In the genomic region with DNA sequence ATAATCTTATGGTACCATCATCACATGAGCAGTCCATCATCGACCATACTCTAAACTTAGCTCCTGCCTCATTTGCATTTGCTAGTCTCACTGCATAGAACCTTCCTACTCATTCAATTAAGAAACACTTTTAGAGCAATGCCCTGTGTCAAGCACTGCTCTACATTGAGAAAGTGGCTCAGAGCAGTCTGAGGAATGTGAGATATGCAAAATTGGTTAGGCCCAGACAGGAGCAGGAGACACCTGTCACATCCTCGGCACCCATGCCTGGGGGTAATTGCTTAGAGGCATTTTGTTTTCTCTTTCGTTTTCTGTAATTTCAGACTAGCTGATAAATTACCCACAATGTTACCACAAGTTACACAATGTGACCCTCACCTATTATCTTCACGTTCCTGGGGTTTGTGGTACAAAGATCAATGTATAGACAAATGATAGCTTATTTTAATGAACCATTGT, we compare ENCODE assay signal across 9 cellular contexts. TPM values are rescaled to one million over a fixed set of nuclear protein-coding genes. Genes with fewer than 3 reads are reported as not detected.
DNase-seq lines count a peak whose midpoint lies in the region; ATAC-seq and TF ChIP-seq lines count a peak whose summit lies in the region.
"Had no signal": no experiment of that assay in that cellular context is flagged by ENCODE, and none has a peak within 500 bp of the region (broad histone marks: within the 10 kb centered on the region; RNA-seq: fewer than 3 reads in every experiment).

No MANE protein-coding gene starts in this region.

- DNase-seq in activated CD4-positive, CD25-positive, alpha-beta regulatory T cell (lab: John Stamatoyannopoulos, UW) = no peak
- peak; percentile 22 to 50 for DNase-seq in foreskin keratinocyte
- no peak for DNase-seq in progenitor cell of endocrine pancreas (ENCODE audit: low spot score, unreplicated experiment)
- no peak for DNase-seq in dorsolateral prefrontal cortex
- DNase-seq in effector CD8-positive, alpha-beta T cell (lab: John Stamatoyannopoulos, UW) = no peak
- DNase-seq: H9 had no signal

- H3K4me1 Mint-ChIP-seq in progenitor cell of endocrine pancreas (ENCODE audit: low read depth) = peaks cover 1% of the 10 kb centered on the region

- peak; percentile 6 to 23 for ATAC-seq in activated CD4-positive, CD25-positive, alpha-beta regulatory T cell treated with anti-CD3 and anti-CD28 coated beads, Interleukin-2, amount 50 U/mL, for 24 hours
- ATAC-seq in GM21381 (IDR thresholded peaks at IDR 0.05; ENCODE audit: unreplicated experiment) (peak; percentile 93), HG03139 (IDR thresholded peaks at IDR 0.05; ENCODE audit: unreplicated experiment) (peak; percentile 86), foreskin keratinocyte (no peak)

- H3K27me3 ChIP-seq in foreskin keratinocyte (no peaks in the 10 kb centered on the region), dorsolateral prefrontal cortex (peaks cover 0 to 4% (median 0%) of the 10 kb centered on the region in 45 donors)

- H3K27ac ChIP-seq in foreskin keratinocyte (no peak overlapping the region), dorsolateral prefrontal cortex (no peak overlapping the region)

- no peaks in the 10 kb centered on the region for H3K27me3 Mint-ChIP-seq in progenitor cell of endocrine pancreas

- no peaks in the 10 kb centered on the region for H3K9me3 Mint-ChIP-seq in progenitor cell of endocrine pancreas (ENCODE audit: low read depth)
- H3K9me3 Mint-ChIP-seq: H9 had no signal

- H3K36me3 Mint-ChIP-seq in progenitor cell of endocrine pancreas (ENCODE audit: insufficient read depth) = no peaks in the 10 kb centered on the region

- H3K4me3 Mint-ChIP-seq in progenitor cell of endocrine pancreas (ENCODE audit: low read depth) = no peak overlapping the region
- H3K4me3 Mint-ChIP-seq: H9 had no signal

- intact Hi-C loops in dorsolateral prefrontal cortex (cut with DNase I) = no loop called here

- no peak overlapping the region for H3K27ac Mint-ChIP-seq in progenitor cell of endocrine pancreas
- H3K27ac Mint-ChIP-seq: H9 had no signal

- H3K4me3 ChIP-seq in dorsolateral prefrontal cortex = no peak overlapping the region

- TF ChIP-seq CTCF in foreskin keratinocyte (conservative IDR thresholded peaks at IDR 0.05) (no peak), progenitor cell of endocrine pancreas (IDR thresholded peaks at IDR 0.05; ENCODE audit: unreplicated experiment) (no peak), dorsolateral prefrontal cortex (IDR thresholded peaks at IDR 0.05 in 54 of 56, conservative IDR thresholded peaks at IDR 0.05 in 2 of 56; ENCODE audit: low read depth in 1 of 56, partially characterized antibody in 56 of 56) (no peak)

- H3K4me1 ChIP-seq in foreskin keratinocyte = no peaks in the 10 kb centered on the region

RNA-seq across cellular contexts. Expression of a gene that starts 4.9 kb away (rescaled TPM):
- total RNA-seq in foreskin keratinocyte (116 TPM in 2 replicates), progenitor cell of endocrine pancreas (94.6 and 102 TPM in 2 replicates), dorsolateral prefrontal cortex (10 to 100 TPM; 37.0 to 79.2 (median 58.6) TPM)
- polyA plus RNA-seq in foreskin keratinocyte = 66.1 and 75.7 TPM in 2 replicates

RNA-seq across cellular contexts. Expression of a gene that starts 47.7 kb away (rescaled TPM):
- total RNA-seq in foreskin keratinocyte (not detected in 2 replicates), progenitor cell of endocrine pancreas (3.1 and 4.5 TPM in 2 replicates), dorsolateral prefrontal cortex (10 to 100 TPM; 10.0 to 51.4 (median 28.9) TPM)
- 0.07 TPM in 1 of 2 replicates, not detected in the other for polyA plus RNA-seq in foreskin keratinocyte

Comparison
In these comparisons a context has a peak if more than half of its experiments do, and no peak if none do; other contexts are left out.
1. DNase-seq: peak in foreskin keratinocyte (2 of 2); none in activated CD4-positive, CD25-positive, alpha-beta regulatory T cell (0 of 4), progenitor cell of endocrine pancreas (single experiment), dorsolateral prefrontal cortex (0 of 10) and effector CD8-positive, alpha-beta T cell (single experiment).